In genomic region chr10:132477066-132477397, GRCh38 we compare ENCODE assay signal across 22 cellular contexts.
A peak's percentile ranks its signal among the peaks of the same experiment; 100 is the strongest.
DNase-seq lines count a peak whose midpoint lies in the region; ATAC-seq and TF ChIP-seq lines count a peak whose summit lies in the region.
"Had no signal": no experiment of that assay in that cellular context is flagged by ENCODE, and none has a peak within 500 bp of the region (broad histone marks: within the 10 kb centered on the region; RNA-seq: fewer than 3 reads in every experiment).

No MANE protein-coding gene starts in this region.

- H3K9ac ChIP-seq in neural progenitor cell = no peak overlapping the region
- H3K9ac ChIP-seq: KMS-11 had no signal

- intact Hi-C loops in Right ventricle myocardium inferior (cut with DNase I) = no loop called here
- intact Hi-C loops in left ventricle myocardium superior (cut with micrococcal nuclease) = no loop called here
- intact Hi-C loops in activated T-helper 2 cell treated with anti-CD3 and anti-CD28 coated beads, Interferon-gamma antibody, Interleukin-2, Interleukin-4, amounts not matched to agents 10 μg/mL and 5 μg/mL and 100 μg/mL, durations not matched to agents 14 hours and 24 hours and 36 hours (cut with micrococcal nuclease) = no loop called here

- peaks cover 13% of the 10 kb centered on the region for H3K4me1 ChIP-seq in neural progenitor cell

- no peak overlapping the region for H2AFZ ChIP-seq in neural progenitor cell (replicated peaks)

- H3K9me3 ChIP-seq in neural progenitor cell (ENCODE audit: low read depth) = no peaks in the 10 kb centered on the region

- no peaks in the 10 kb centered on the region for H4K20me1 ChIP-seq in neural progenitor cell (ENCODE audit: low read depth)

- DNase-seq in Right ventricle myocardium inferior (ENCODE audit: missing footprints) (peak; percentile 37), left ventricle myocardium superior (no peak), neural progenitor cell (ENCODE audit: low spot score) (no peak), DMS 273 treated with DMSO at 0.1 percent for 48 hours (lab: John Stamatoyannopoulos, UW) (no peak)
- DNase-seq in effector CD4-positive, alpha-beta T cell = peak; percentile 0
- DNase-seq in activated T-helper 2 cell treated with anti-CD3 and anti-CD28 coated beads, Interferon-gamma antibody, Interleukin-2, Interleukin-4, amounts not matched to agents 10 μg/mL and 5 μg/mL and 100 μg/mL, durations not matched to agents 14 hours and 24 hours and 36 hours (ENCODE audit: low spot score) = no peak
- DNase-seq: C1 segment of cervical spinal cord; CD4-positive, alpha-beta memory T cell; COR-L47; GOT3; NCI-H1048; NCI-H1417; NCI-H1694; NCI-H2029 treated with DMSO at 0.1 percent for 48 hours; NCI-H2227 treated with DMSO at 0.1 percent for 48 hours; NCI-H69; SHP77 treated with DMSO at 0.1 percent for 48 hours had no signal

- no peak for TF ChIP-seq CTCF in neural progenitor cell (IDR thresholded peaks at IDR 0.05)

- H3K27me3 Mint-ChIP-seq in neural progenitor cell (ENCODE audit: insufficient read depth, low read depth) = peaks cover 7% of the 10 kb centered on the region
- H3K27me3 Mint-ChIP-seq in activated T-helper 2 cell treated with anti-CD3 and anti-CD28 coated beads, Interferon-gamma antibody, Interleukin-2, Interleukin-4, amounts not matched to agents 10 μg/mL and 5 μg/mL and 100 μg/mL, durations not matched to agents 14 hours and 24 hours and 36 hours (ENCODE audit: low read depth) = peaks cover 18% of the 10 kb centered on the region

- H3K36me3 Mint-ChIP-seq in neural progenitor cell = peaks cover 1% of the 10 kb centered on the region
- H3K36me3 Mint-ChIP-seq in activated T-helper 2 cell treated with anti-CD3 and anti-CD28 coated beads, Interferon-gamma antibody, Interleukin-2, Interleukin-4, amounts not matched to agents 10 μg/mL and 5 μg/mL and 100 μg/mL, durations not matched to agents 14 hours and 24 hours and 36 hours (ENCODE audit: low read depth) = no peaks in the 10 kb centered on the region
- H3K36me3 Mint-ChIP-seq: CD4-positive, alpha-beta memory T cell; IgD-negative memory B cell had no signal

- H3K27ac Mint-ChIP-seq in neural progenitor cell = no peak overlapping the region
- H3K27ac Mint-ChIP-seq in activated T-helper 2 cell treated with anti-CD3 and anti-CD28 coated beads, Interferon-gamma antibody, Interleukin-2, Interleukin-4, amounts not matched to agents 10 μg/mL and 5 μg/mL and 100 μg/mL, durations not matched to agents 14 hours and 24 hours and 36 hours = no peak overlapping the region
- H3K27ac Mint-ChIP-seq: CD4-positive, alpha-beta memory T cell; IgD-negative memory B cell had no signal

- no peak overlapping the region for H3K4me3 Mint-ChIP-seq in neural progenitor cell
- no peak overlapping the region for H3K4me3 Mint-ChIP-seq in activated T-helper 2 cell treated with anti-CD3 and anti-CD28 coated beads, Interferon-gamma antibody, Interleukin-2, Interleukin-4, amounts not matched to agents 10 μg/mL and 5 μg/mL and 100 μg/mL, durations not matched to agents 14 hours and 24 hours and 36 hours (ENCODE audit: low read depth)
- H3K4me3 Mint-ChIP-seq: CD4-positive, alpha-beta memory T cell; IgD-negative memory B cell had no signal

- H3K4me2 ChIP-seq in neural progenitor cell = peak overlapping the region; percentile 60
- H3K4me2 ChIP-seq: KMS-11 had no signal

- peaks cover 17% of the 10 kb centered on the region for H3K4me1 Mint-ChIP-seq in neural progenitor cell
- no peaks in the 10 kb centered on the region for H3K4me1 Mint-ChIP-seq in activated T-helper 2 cell treated with anti-CD3 and anti-CD28 coated beads, Interferon-gamma antibody, Interleukin-2, Interleukin-4, amounts not matched to agents 10 μg/mL and 5 μg/mL and 100 μg/mL, durations not matched to agents 14 hours and 24 hours and 36 hours (ENCODE audit: low read depth)
- H3K4me1 Mint-ChIP-seq: CD4-positive, alpha-beta memory T cell had no signal

- H3K36me3 ChIP-seq in neural progenitor cell = no peaks in the 10 kb centered on the region

- H3K79me2 ChIP-seq in neural progenitor cell (ENCODE audit: low read depth) = no peaks in the 10 kb centered on the region

- ATAC-seq in Right ventricle myocardium inferior = no peak
- no peak for ATAC-seq in left ventricle myocardium superior
- no peak for ATAC-seq in GM19397 (IDR thresholded peaks at IDR 0.05; ENCODE audit: unreplicated experiment)
- ATAC-seq: HCT116 had no signal

- H3K9me3 Mint-ChIP-seq in neural progenitor cell = peaks cover 9% of the 10 kb centered on the region
- H3K9me3 Mint-ChIP-seq in activated T-helper 2 cell treated with anti-CD3 and anti-CD28 coated beads, Interferon-gamma antibody, Interleukin-2, Interleukin-4, amounts not matched to agents 10 μg/mL and 5 μg/mL and 100 μg/mL, durations not matched to agents 14 hours and 24 hours and 36 hours = no peaks in the 10 kb centered on the region

- H3K4me3 ChIP-seq in neural progenitor cell = no peak overlapping the region

- H3K27me3 ChIP-seq in neural progenitor cell = peaks cover 10% of the 10 kb centered on the region

- H3F3A ChIP-seq in neural progenitor cell (ENCODE audit: low read depth) = no peaks in the 10 kb centered on the region

- H3K27ac ChIP-seq in neural progenitor cell = no peak overlapping the region
- H3K27ac ChIP-seq: KMS-11, RWPE1 had no signal

Comparison
In these comparisons a context has a peak if more than half of its experiments do, and no peak if none do; other contexts are left out.
1. DNase-seq: peak in Right ventricle myocardium inferior (single experiment) and effector CD4-positive, alpha-beta T cell (single experiment); none in left ventricle myocardium superior (single experiment), neural progenitor cell (single experiment), DMS 273 treated with DMSO at 0.1 percent for 48 hours (single experiment) and activated T-helper 2 cell treated with anti-CD3 and anti-CD28 coated beads, Interferon-gamma antibody, Interleukin-2, Interleukin-4, amounts not matched to agents 10 μg/mL and 5 μg/mL and 100 μg/mL, durations not matched to agents 14 hours and 24 hours and 36 hours (single experiment).